1 cellular context compared by ENCODE assay signal in genomic region chr12:8661016-8661415, GRCh38.
TF ChIP-seq lines count a peak whose summit lies in the region.

No MANE protein-coding gene starts in this region.

TF ChIP-seq in GM23338, 12 proteins besides CTCF, POLR2A, EP300 and RAD21 (continued from another document):
- TF ChIP-seq ETS1 (IDR thresholded peaks at IDR 0.05), result no peak
- TF ChIP-seq EZH2phosphoT487 (IDR thresholded peaks at IDR 0.05; ENCODE audit: unreplicated experiment), result no peak
- TF ChIP-seq POLR2AphosphoS5 (IDR thresholded peaks at IDR 0.05; ENCODE audit: low read depth), result no peak
- TF ChIP-seq EZH2 (IDR thresholded peaks at IDR 0.05; ENCODE audit: low read depth, unreplicated experiment), result no peak
- TF ChIP-seq ZNF114 (CRISPR knock-in tag; IDR thresholded peaks at IDR 0.05), result no peak
- TF ChIP-seq NANOG (IDR thresholded peaks at IDR 0.05; ENCODE audit: borderline replicate concordance), result no peak
- TF ChIP-seq REST (IDR thresholded peaks at IDR 0.05; ENCODE audit: unreplicated experiment), result no peak
- TF ChIP-seq CREB1 (CRISPR knock-in tag; IDR thresholded peaks at IDR 0.05; ENCODE audit: low read depth), result no peak
- no peak for TF ChIP-seq STAT1 (IDR thresholded peaks at IDR 0.05; ENCODE audit: unreplicated experiment)
- TF ChIP-seq ZNF331 (CRISPR knock-in tag; IDR thresholded peaks at IDR 0.05; ENCODE audit: low read depth), result no peak
